24 cellular contexts compared by ENCODE assay signal in the genomic region with DNA sequence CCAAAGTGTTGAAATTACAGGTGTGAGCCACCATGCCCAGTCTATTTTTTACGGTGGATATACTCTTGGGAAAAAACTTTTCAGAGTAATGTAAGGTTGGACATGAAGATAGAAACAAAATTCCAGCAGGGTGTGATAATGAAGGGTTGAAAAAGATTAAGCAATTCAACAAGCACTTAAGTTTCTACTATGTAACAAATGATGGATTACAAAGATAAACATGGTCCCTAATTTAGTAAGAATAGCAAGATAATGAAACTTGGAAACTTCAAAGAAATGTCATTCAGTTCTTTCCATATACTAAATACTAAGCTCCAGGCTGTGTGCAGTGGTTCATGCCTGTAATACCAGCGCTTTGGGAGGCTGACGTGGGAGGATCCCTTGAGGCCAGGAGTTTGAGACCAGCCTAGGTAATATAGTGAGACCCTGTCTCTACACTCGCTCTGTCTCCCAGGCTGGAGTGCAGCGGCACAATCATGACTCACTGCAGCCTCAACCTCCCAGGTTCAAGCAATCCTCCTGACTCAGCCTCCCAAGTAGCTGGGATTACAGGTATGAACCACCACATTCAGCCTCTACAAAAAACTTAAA.
"Had no signal": no experiment of that assay in that cellular context is flagged by ENCODE, and none has a peak within 500 bp of the region (broad histone marks: within the 10 kb centered on the region; RNA-seq: fewer than 3 reads in every experiment).

No MANE protein-coding gene starts in this region.

- FAIRE-seq: colon, islet of Langerhans had no signal

- H3K27ac ChIP-seq: esophagus squamous epithelium, foreskin keratinocyte, heart left ventricle, psoas muscle, spleen, stomach, thoracic aorta, transverse colon had no signal

- H3K4me3 ChIP-seq: esophagus squamous epithelium, heart left ventricle, psoas muscle, spleen, stomach, thoracic aorta, transverse colon had no signal

- H3K27ac Mint-ChIP-seq: dendritic cell treated with granulocyte-macrophage colony-stimulating factor and Interleukin-4, amounts not matched to agents 40 ng/mL and 50 ng/mL, for 4 days; effector memory CD8-positive, alpha-beta T cell; nephron progenitor cell; stimulated activated naive B cell treated with anti-CD40 and anti-IgM and Interleukin-4, amounts not matched to agents 10 μg/mL and 1 μg/mL and 100 μg/mL, for 72 hours had no signal

- ATAC-seq: effector memory CD8-positive, alpha-beta T cell; foreskin keratinocyte; heart left ventricle; naive thymus-derived CD4-positive, alpha-beta T cell; sciatic nerve; stimulated activated naive B cell treated with anti-CD40 and anti-IgM and Interleukin-4, amounts not matched to agents 10 μg/mL and 1 μg/mL and 100 μg/mL, for 72 hours had no signal

- H3K4me3 Mint-ChIP-seq: dendritic cell treated with granulocyte-macrophage colony-stimulating factor and Interleukin-4, amounts not matched to agents 40 ng/mL and 50 ng/mL, for 4 days; effector memory CD8-positive, alpha-beta T cell; naive thymus-derived CD4-positive, alpha-beta T cell; nephron progenitor cell; stimulated activated naive B cell treated with anti-CD40 and anti-IgM and Interleukin-4, amounts not matched to agents 10 μg/mL and 1 μg/mL and 100 μg/mL, for 72 hours had no signal

- DNase-seq: effector memory CD8-positive, alpha-beta T cell; esophagus squamous epithelium; foreskin keratinocyte; heart left ventricle; hypothalamus; kidney glomerular epithelial cell; mammary epithelial cell; naive thymus-derived CD4-positive, alpha-beta T cell; nephron progenitor cell; psoas muscle; retina; spleen; stimulated activated CD4-positive, alpha-beta T cell treated with anti-CD3 and anti-CD28 coated beads, Interleukin-15, amount 100 ng/mL, for 24 hours; stimulated activated CD4-positive, alpha-beta T cell treated with anti-CD3 and anti-CD28 coated beads, Interleukin-2, amount 100 ng/mL, for 24 hours; stimulated activated CD4-positive, alpha-beta T cell treated with anti-CD3 and anti-CD28 coated beads, Interleukin-4, amount 100 ng/mL, for 4 hours; stimulated activated naive B cell treated with anti-CD40 and anti-IgM and Interleukin-4, amounts not matched to agents 10 μg/mL and 1 μg/mL and 100 μg/mL, for 72 hours; stomach; substantia nigra; transverse colon had no signal

- H3K27me3 Mint-ChIP-seq: dendritic cell treated with granulocyte-macrophage colony-stimulating factor and Interleukin-4, amounts not matched to agents 40 ng/mL and 50 ng/mL, for 4 days; effector memory CD8-positive, alpha-beta T cell; naive thymus-derived CD4-positive, alpha-beta T cell; stimulated activated naive B cell treated with anti-CD40 and anti-IgM and Interleukin-4, amounts not matched to agents 10 μg/mL and 1 μg/mL and 100 μg/mL, for 72 hours had no signal

- H3K4me1 Mint-ChIP-seq: naive thymus-derived CD4-positive, alpha-beta T cell had no signal

- H3K9me3 Mint-ChIP-seq: dendritic cell treated with granulocyte-macrophage colony-stimulating factor and Interleukin-4, amounts not matched to agents 40 ng/mL and 50 ng/mL, for 4 days; effector memory CD8-positive, alpha-beta T cell; naive thymus-derived CD4-positive, alpha-beta T cell; nephron progenitor cell; stimulated activated naive B cell treated with anti-CD40 and anti-IgM and Interleukin-4, amounts not matched to agents 10 μg/mL and 1 μg/mL and 100 μg/mL, for 72 hours had no signal

- H3K36me3 ChIP-seq: thoracic aorta had no signal

- H3K4me1 ChIP-seq: esophagus squamous epithelium, heart left ventricle, psoas muscle, spleen, stomach, transverse colon had no signal

- H3K27me3 ChIP-seq: esophagus squamous epithelium, foreskin keratinocyte, heart left ventricle, spleen, stomach, transverse colon had no signal

- H3K9me3 ChIP-seq: esophagus squamous epithelium, heart left ventricle, psoas muscle, spleen, stomach, thoracic aorta, transverse colon had no signal
